In the genomic region with DNA sequence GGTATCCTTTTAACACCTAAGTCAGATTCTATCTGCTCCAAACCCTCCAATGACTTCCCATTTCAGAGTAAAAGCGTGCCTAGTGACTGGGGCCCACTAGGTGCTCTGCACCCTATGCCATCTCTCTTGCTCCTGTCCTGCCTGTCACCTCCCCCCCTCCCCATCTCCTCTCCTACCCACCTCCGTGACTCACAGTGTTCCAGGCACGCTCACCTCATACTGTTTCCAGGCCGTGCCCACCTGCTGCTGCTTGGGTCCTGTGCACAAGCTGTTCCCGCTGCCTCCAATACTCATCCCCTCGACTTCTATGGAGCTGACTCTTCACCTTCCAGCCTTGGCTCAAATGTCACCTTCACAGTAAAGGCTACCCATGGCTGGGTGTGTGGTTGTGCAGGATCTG, we compare ENCODE assay signal across 1 cellular context.
TF ChIP-seq lines count a peak whose summit lies in the region.

No MANE protein-coding gene starts in this region.

TF ChIP-seq in H1, 55 proteins besides CTCF, POLR2A, EP300 and RAD21:
- no peak for TF ChIP-seq JUN (IDR thresholded peaks at IDR 0.05; ENCODE audit: low read depth, low read length)
- TF ChIP-seq CHD1 (IDR thresholded peaks at IDR 0.05; ENCODE audit: low read depth, low read length), result no peak
- no peak for TF ChIP-seq BRCA1 (IDR thresholded peaks at IDR 0.05; ENCODE audit: low read depth, low read length)
- TF ChIP-seq SIX5 (IDR thresholded peaks at IDR 0.05; ENCODE audit: low read depth, low read length), result no peak
- no peak for TF ChIP-seq HDAC2 (IDR thresholded peaks at IDR 0.05; ENCODE audit: borderline replicate concordance in 1 of 2, low read depth in 2 of 2, low read length in 2 of 2)
- no peak for TF ChIP-seq TCF12 (IDR thresholded peaks at IDR 0.05; ENCODE audit: low read depth, low read length)
- no peak for TF ChIP-seq HDAC6 (IDR thresholded peaks at IDR 0.05; ENCODE audit: low read depth, low read length)
- TF ChIP-seq, protein P1, sequence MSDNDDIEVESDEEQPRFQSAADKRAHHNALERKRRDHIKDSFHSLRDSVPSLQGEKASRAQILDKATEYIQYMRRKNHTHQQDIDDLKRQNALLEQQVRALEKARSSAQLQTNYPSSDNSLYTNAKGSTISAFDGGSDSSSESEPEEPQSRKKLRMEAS (IDR thresholded peaks at IDR 0.05), result no peak
- TF ChIP-seq, protein P2, sequence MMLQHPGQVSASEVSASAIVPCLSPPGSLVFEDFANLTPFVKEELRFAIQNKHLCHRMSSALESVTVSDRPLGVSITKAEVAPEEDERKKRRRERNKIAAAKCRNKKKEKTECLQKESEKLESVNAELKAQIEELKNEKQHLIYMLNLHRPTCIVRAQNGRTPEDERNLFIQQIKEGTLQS (IDR thresholded peaks at IDR 0.05; ENCODE audit: insufficient read depth, low read depth, low read length), result no peak
- TF ChIP-seq, protein P3, sequence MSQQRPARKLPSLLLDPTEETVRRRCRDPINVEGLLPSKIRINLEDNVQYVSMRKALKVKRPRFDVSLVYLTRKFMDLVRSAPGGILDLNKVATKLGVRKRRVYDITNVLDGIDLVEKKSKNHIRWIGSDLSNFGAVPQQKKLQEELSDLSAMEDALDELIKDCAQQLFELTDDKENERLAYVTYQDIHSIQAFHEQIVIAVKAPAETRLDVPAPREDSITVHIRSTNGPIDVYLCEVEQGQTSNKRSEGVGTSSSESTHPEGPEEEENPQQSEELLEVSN (IDR thresholded peaks at IDR 0.05), result no peak
- TF ChIP-seq, protein P4, sequence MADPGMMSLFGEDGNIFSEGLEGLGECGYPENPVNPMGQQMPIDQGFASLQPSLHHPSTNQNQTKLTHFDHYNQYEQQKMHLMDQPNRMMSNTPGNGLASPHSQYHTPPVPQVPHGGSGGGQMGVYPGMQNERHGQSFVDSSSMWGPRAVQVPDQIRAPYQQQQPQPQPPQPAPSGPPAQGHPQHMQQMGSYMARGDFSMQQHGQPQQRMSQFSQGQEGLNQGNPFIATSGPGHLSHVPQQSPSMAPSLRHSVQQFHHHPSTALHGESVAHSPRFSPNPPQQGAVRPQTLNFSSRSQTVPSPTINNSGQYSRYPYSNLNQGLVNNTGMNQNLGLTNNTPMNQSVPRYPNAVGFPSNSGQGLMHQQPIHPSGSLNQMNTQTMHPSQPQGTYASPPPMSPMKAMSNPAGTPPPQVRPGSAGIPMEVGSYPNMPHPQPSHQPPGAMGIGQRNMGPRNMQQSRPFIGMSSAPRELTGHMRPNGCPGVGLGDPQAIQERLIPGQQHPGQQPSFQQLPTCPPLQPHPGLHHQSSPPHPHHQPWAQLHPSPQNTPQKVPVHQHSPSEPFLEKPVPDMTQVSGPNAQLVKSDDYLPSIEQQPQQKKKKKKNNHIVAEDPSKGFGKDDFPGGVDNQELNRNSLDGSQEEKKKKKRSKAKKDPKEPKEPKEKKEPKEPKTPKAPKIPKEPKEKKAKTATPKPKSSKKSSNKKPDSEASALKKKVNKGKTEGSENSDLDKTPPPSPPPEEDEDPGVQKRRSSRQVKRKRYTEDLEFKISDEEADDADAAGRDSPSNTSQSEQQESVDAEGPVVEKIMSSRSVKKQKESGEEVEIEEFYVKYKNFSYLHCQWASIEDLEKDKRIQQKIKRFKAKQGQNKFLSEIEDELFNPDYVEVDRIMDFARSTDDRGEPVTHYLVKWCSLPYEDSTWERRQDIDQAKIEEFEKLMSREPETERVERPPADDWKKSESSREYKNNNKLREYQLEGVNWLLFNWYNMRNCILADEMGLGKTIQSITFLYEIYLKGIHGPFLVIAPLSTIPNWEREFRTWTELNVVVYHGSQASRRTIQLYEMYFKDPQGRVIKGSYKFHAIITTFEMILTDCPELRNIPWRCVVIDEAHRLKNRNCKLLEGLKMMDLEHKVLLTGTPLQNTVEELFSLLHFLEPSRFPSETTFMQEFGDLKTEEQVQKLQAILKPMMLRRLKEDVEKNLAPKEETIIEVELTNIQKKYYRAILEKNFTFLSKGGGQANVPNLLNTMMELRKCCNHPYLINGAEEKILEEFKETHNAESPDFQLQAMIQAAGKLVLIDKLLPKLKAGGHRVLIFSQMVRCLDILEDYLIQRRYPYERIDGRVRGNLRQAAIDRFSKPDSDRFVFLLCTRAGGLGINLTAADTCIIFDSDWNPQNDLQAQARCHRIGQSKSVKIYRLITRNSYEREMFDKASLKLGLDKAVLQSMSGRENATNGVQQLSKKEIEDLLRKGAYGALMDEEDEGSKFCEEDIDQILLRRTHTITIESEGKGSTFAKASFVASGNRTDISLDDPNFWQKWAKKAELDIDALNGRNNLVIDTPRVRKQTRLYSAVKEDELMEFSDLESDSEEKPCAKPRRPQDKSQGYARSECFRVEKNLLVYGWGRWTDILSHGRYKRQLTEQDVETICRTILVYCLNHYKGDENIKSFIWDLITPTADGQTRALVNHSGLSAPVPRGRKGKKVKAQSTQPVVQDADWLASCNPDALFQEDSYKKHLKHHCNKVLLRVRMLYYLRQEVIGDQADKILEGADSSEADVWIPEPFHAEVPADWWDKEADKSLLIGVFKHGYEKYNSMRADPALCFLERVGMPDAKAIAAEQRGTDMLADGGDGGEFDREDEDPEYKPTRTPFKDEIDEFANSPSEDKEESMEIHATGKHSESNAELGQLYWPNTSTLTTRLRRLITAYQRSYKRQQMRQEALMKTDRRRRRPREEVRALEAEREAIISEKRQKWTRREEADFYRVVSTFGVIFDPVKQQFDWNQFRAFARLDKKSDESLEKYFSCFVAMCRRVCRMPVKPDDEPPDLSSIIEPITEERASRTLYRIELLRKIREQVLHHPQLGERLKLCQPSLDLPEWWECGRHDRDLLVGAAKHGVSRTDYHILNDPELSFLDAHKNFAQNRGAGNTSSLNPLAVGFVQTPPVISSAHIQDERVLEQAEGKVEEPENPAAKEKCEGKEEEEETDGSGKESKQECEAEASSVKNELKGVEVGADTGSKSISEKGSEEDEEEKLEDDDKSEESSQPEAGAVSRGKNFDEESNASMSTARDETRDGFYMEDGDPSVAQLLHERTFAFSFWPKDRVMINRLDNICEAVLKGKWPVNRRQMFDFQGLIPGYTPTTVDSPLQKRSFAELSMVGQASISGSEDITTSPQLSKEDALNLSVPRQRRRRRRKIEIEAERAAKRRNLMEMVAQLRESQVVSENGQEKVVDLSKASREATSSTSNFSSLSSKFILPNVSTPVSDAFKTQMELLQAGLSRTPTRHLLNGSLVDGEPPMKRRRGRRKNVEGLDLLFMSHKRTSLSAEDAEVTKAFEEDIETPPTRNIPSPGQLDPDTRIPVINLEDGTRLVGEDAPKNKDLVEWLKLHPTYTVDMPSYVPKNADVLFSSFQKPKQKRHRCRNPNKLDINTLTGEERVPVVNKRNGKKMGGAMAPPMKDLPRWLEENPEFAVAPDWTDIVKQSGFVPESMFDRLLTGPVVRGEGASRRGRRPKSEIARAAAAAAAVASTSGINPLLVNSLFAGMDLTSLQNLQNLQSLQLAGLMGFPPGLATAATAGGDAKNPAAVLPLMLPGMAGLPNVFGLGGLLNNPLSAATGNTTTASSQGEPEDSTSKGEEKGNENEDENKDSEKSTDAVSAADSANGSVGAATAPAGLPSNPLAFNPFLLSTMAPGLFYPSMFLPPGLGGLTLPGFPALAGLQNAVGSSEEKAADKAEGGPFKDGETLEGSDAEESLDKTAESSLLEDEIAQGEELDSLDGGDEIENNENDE (IDR thresholded peaks at IDR 0.05; ENCODE audit: insufficient replicate concordance, low read length), result no peak
- no peak for TF ChIP-seq KDM5A (IDR thresholded peaks at IDR 0.05; ENCODE audit: low read length)
- no peak for TF ChIP-seq SP4 (IDR thresholded peaks at IDR 0.05; ENCODE audit: low read length)
- TF ChIP-seq TAF1 (IDR thresholded peaks at IDR 0.05; ENCODE audit: low read depth, low read length), result no peak
TF ChIP-seq in H1: peak in this region for 0.
